ENCODE assay signal across 12 cellular contexts in the genomic region with DNA sequence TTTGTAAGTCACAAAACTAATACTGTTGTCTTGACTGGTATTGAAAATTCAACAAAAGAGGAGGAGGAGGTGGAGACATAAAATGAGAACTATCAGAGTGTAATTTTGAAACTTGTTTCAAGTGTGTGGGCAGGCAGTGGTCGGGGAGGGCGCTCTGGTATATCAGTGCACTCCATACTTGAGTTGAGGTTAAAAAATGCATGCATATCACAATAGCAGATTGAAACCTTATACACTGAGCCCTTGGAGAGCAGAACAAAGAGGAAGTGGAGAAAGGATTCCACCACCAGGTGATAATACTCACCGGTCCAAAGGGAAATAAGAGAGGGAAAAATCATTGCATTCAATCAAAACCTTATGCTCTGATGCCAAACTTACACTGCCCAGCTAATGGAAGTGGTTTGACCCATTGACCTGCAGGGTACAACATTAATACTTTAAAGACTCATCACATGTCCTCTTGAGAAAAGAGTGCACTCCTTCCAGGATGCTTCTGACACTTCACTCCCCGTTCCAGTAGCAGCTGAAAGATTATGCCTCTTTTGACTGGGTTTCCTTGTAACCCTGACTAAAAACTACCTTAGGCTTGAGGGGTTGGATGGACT.
A peak's percentile ranks its signal among the peaks of the same experiment; 100 is the strongest.
DNase-seq lines count a peak whose midpoint lies in the region; ATAC-seq and TF ChIP-seq lines count a peak whose summit lies in the region.
"Had no signal": no experiment of that assay in that cellular context is flagged by ENCODE, and none has a peak within 500 bp of the region (broad histone marks: within the 10 kb centered on the region; RNA-seq: fewer than 3 reads in every experiment).

No MANE protein-coding gene starts in this region.

- H3K36me3 ChIP-seq in smooth muscle cell (ENCODE audit: low read depth) (no peaks in the 10 kb centered on the region), upper lobe of left lung (no peaks in the 10 kb centered on the region)
- H3K36me3 ChIP-seq: BLaER1 had no signal

- H3K27me3 Mint-ChIP-seq in Calu3 (ENCODE audit: unreplicated experiment), result no peaks in the 10 kb centered on the region

- H3K27me3 ChIP-seq in smooth muscle cell (ENCODE audit: low read depth) (no peaks in the 10 kb centered on the region), upper lobe of left lung (no peaks in the 10 kb centered on the region)
- H3K27me3 ChIP-seq: BLaER1 had no signal

- peaks cover 3% of the 10 kb centered on the region for H3K9me3 Mint-ChIP-seq in Calu3 (ENCODE audit: low read depth, unreplicated experiment)
- H3K9me3 Mint-ChIP-seq: activated B cell treated with CpG ODN at 0.5 μM for 24 hours had no signal

- no peak overlapping the region for H3K9ac ChIP-seq in smooth muscle cell (ENCODE audit: low read depth)
- H3K9ac ChIP-seq: BLaER1 had no signal

- H3K4me1 ChIP-seq in smooth muscle cell (ENCODE audit: low read depth) (no peaks in the 10 kb centered on the region), upper lobe of left lung (peaks cover 0 to 8% (median 2%) of the 10 kb centered on the region in 4 donors)
- H3K4me1 ChIP-seq: BLaER1 had no signal

- TF ChIP-seq POLR2A in lower leg skin (IDR thresholded peaks at IDR 0.05) (no peak), upper lobe of left lung (IDR thresholded peaks at IDR 0.05) (no peak)

- H3K27ac Mint-ChIP-seq in Calu3 (ENCODE audit: unreplicated experiment), result peak overlapping the region; percentile 10
- H3K27ac Mint-ChIP-seq: activated B cell treated with CpG ODN at 0.5 μM for 24 hours had no signal

- H4K20me1 ChIP-seq in smooth muscle cell (ENCODE audit: low read depth), result no peaks in the 10 kb centered on the region
- H4K20me1 ChIP-seq: BLaER1 had no signal

- no peak overlapping the region for H3K4me3 Mint-ChIP-seq in Calu3 (ENCODE audit: low read depth, unreplicated experiment)
- H3K4me3 Mint-ChIP-seq: activated B cell treated with CpG ODN at 0.5 μM for 24 hours had no signal

- H3K27ac ChIP-seq in smooth muscle cell (ENCODE audit: low read depth), result no peak overlapping the region
- H3K27ac ChIP-seq in upper lobe of left lung, result no peak overlapping the region
- H3K27ac ChIP-seq: BLaER1 had no signal

- CTCF ChIA-PET in Calu3 (lab: Charles Lee), result no interaction called here

- peaks cover 60% of the 10 kb centered on the region for H3K4me1 Mint-ChIP-seq in Calu3 (ENCODE audit: low read depth, unreplicated experiment)
- H3K4me1 Mint-ChIP-seq: activated B cell treated with CpG ODN at 0.5 μM for 24 hours had no signal

- no peaks in the 10 kb centered on the region for H3K79me2 ChIP-seq in smooth muscle cell (ENCODE audit: low read depth)

- H3F3A ChIP-seq in smooth muscle cell (ENCODE audit: low read depth), result peaks cover 3% of the 10 kb centered on the region

- no peak overlapping the region for H2AFZ ChIP-seq in smooth muscle cell (ENCODE audit: low read depth)

- TF ChIP-seq CTCF in Calu3 (IDR thresholded peaks at IDR 0.05; ENCODE audit: unreplicated experiment) (no peak), lower leg skin (IDR thresholded peaks at IDR 0.05) (no peak), smooth muscle cell (IDR thresholded peaks at IDR 0.05; ENCODE audit: borderline replicate concordance, insufficient read depth, poor library complexity, severe bottlenecking) (no peak), upper lobe of left lung (IDR thresholded peaks at IDR 0.05) (no peak)

- H3K36me3 Mint-ChIP-seq in Calu3 (ENCODE audit: insufficient read depth, unreplicated experiment), result peaks cover 5% of the 10 kb centered on the region

- no peak for DNase-seq in Calu3
- peak; percentile 57 to 60 for DNase-seq in activated T-cell treated with anti-CD3 and anti-CD28 coated beads, Interleukin-2, amount 50 U/mL, for 48 hours
- DNase-seq in lower leg skin (ENCODE audit: low spot score in 2 of 2), result no peak
- no peak for DNase-seq in amygdala (lab: John Stamatoyannopoulos, UW)
- DNase-seq in smooth muscle cell (lab: John Stamatoyannopoulos, UW; ENCODE audit: unreplicated experiment), result no peak
- DNase-seq in upper lobe of left lung, result no peak
- DNase-seq: activated B cell treated with CpG ODN at 0.5 μM for 24 hours; cerebellar nuclear complex; NK-92 treated with Interleukin-12 subunit alpha and Interleukin-12 subunit beta, amount 100 ng/mL, for 24 hours had no signal

- no TSS peak for BruUV-seq in Calu3 (replicated peaks; lab: Mats Ljungman, UMichigan)

- ATAC-seq in GM18870 (IDR thresholded peaks at IDR 0.05; ENCODE audit: unreplicated experiment) (peak; percentile 72), HG03039 (IDR thresholded peaks at IDR 0.05; ENCODE audit: unreplicated experiment) (peak; percentile 71), upper lobe of left lung (ENCODE audit: low FRiP score in 2 of 2) (no peak)

- H3K4me3 ChIP-seq in lower leg skin (ENCODE audit: low read depth, poor library complexity, severe bottlenecking), result no peak overlapping the region
- H3K4me3 ChIP-seq in smooth muscle cell, result no peak overlapping the region
- H3K4me3 ChIP-seq in upper lobe of left lung, result no peak overlapping the region
- H3K4me3 ChIP-seq: BLaER1 had no signal

- no peak overlapping the region for H3K4me2 ChIP-seq in smooth muscle cell
- H3K4me2 ChIP-seq: BLaER1 had no signal

- intact Hi-C loops in Calu3 (cut with micrococcal nuclease; ENCODE audit: unreplicated experiment) (loop anchor here (5.0 kb wide), 1 partner anchor 107 kb away; the partner anchor contains the start of gene GCNT4), lower leg skin (cut with DNase I; ENCODE audit: low total_unique reads) (no loop called here)

- TF ChIP-seq EP300 in upper lobe of left lung (IDR thresholded peaks at IDR 0.05), result no peak

- no peaks in the 10 kb centered on the region for H3K9me3 ChIP-seq in smooth muscle cell (replicated peaks; ENCODE audit: low read depth)
- H3K9me3 ChIP-seq in upper lobe of left lung, result no peaks in the 10 kb centered on the region
- H3K9me3 ChIP-seq: BLaER1 had no signal

- 70 to 72% methylated on average over 4 of the region's 4 CpGs for WGBS in lower leg skin, 2 donors
- WGBS in smooth muscle cell (ENCODE audit: low lambda C conversion rate), result 90% methylated on average over 4 of the region's 4 CpGs
- 44 to 50% methylated on average over 4 of the region's 4 CpGs for WGBS in upper lobe of left lung, 2 donors

Comparison
In these comparisons a context has a peak if more than half of its experiments do, and no peak if none do; other contexts are left out.
1. DNase-seq: peak in activated T-cell treated with anti-CD3 and anti-CD28 coated beads, Interleukin-2, amount 50 U/mL, for 48 hours (2 of 2); none in Calu3 (single experiment), lower leg skin (0 of 2), amygdala (0 of 56), smooth muscle cell (single experiment) and upper lobe of left lung (0 of 2).
2. ATAC-seq: peak in GM18870 (single experiment) and HG03039 (single experiment); none in upper lobe of left lung (0 of 2).